In genomic region chrX:121128946-121129345, GRCh38 we compare ENCODE assay signal across 15 cellular contexts.
DNase-seq lines count a peak whose midpoint lies in the region; ATAC-seq, FAIRE-seq and TF ChIP-seq lines count a peak whose summit lies in the region.
"Had no signal": no experiment of that assay in that cellular context is flagged by ENCODE, and none has a peak within 500 bp of the region (broad histone marks: within the 10 kb centered on the region; RNA-seq: fewer than 3 reads in every experiment).

No MANE protein-coding gene starts in this region.

- no peaks in the 10 kb centered on the region for H3K27me3 ChIP-seq in astrocyte (ENCODE audit: insufficient read depth, low read length)
- H3K27me3 ChIP-seq: BLaER1 had no signal

- no peaks in the 10 kb centered on the region for H3K27me3 Mint-ChIP-seq in astrocyte (ENCODE audit: low read depth, unreplicated experiment)

- no peak overlapping the region for H3K4me2 ChIP-seq in astrocyte (ENCODE audit: low read length)
- H3K4me2 ChIP-seq: A549, BLaER1 had no signal

- H3K9me3 ChIP-seq in astrocyte (ENCODE audit: insufficient read depth, low read depth, low read length): no peaks in the 10 kb centered on the region
- H3K9me3 ChIP-seq: A549, BLaER1 had no signal

- H3K4me1 Mint-ChIP-seq in astrocyte (ENCODE audit: low read depth, unreplicated experiment): no peaks in the 10 kb centered on the region

- ATAC-seq in GM19463 (IDR thresholded peaks at IDR 0.05; ENCODE audit: unreplicated experiment): no peak
- ATAC-seq: A549; CD8-positive, alpha-beta T cell had no signal

- H3K79me2 ChIP-seq in astrocyte (ENCODE audit: insufficient read depth, low read length): no peaks in the 10 kb centered on the region

- no peak overlapping the region for H2AFZ ChIP-seq in astrocyte (ENCODE audit: low read depth, low read length)
- H2AFZ ChIP-seq: GM23248 had no signal

- peak; percentile 81 for FAIRE-seq in astrocyte (lab: Jason Lieb, UNC)
- FAIRE-seq: A549, G401.6, GM12891, GM19239 had no signal

- H3K36me3 ChIP-seq in astrocyte (ENCODE audit: insufficient read depth, low read length): no peaks in the 10 kb centered on the region
- H3K36me3 ChIP-seq: BLaER1 had no signal

- H3K4me3 Mint-ChIP-seq in astrocyte (ENCODE audit: unreplicated experiment): no peak overlapping the region
- H3K4me3 Mint-ChIP-seq: CD8-positive, alpha-beta T cell had no signal

- H3K9ac ChIP-seq in astrocyte (ENCODE audit: low read length): no peak overlapping the region
- H3K9ac ChIP-seq: BLaER1, GM23248 had no signal

- no peaks in the 10 kb centered on the region for H4K20me1 ChIP-seq in astrocyte (ENCODE audit: insufficient read depth, low read length)
- H4K20me1 ChIP-seq: BLaER1 had no signal

- no peak overlapping the region for H3K4me3 ChIP-seq in astrocyte (ENCODE audit: insufficient read depth, low read depth, low read length)
- H3K4me3 ChIP-seq: A549, BLaER1, GM23248 had no signal

- H3K9me3 Mint-ChIP-seq in astrocyte (ENCODE audit: unreplicated experiment): no peaks in the 10 kb centered on the region
- H3K9me3 Mint-ChIP-seq: CD8-positive, alpha-beta T cell had no signal

- DNase-seq in NCI-H82 (lab: John Stamatoyannopoulos, UW) (peak; percentile 10), NCI-H82 treated with DMSO at 0.1 percent for 48 hours (lab: John Stamatoyannopoulos, UW; ENCODE audit: unreplicated experiment) (no peak), MV-4-11 (lab: John Stamatoyannopoulos, UW) (peak; percentile 12), astrocyte (ENCODE audit: low read depth) (no peak), 8988T (no peak)
- DNase-seq: Calu3; CD8-positive, alpha-beta T cell; GM23248; HCEC 1CT had no signal

- no peak overlapping the region for H3K27ac ChIP-seq in astrocyte (ENCODE audit: low read depth, low read length)
- H3K27ac ChIP-seq: A549, BLaER1, GM23248 had no signal

- TF ChIP-seq CTCF in astrocyte (IDR thresholded peaks at IDR 0.05; ENCODE audit: insufficient read depth, low read depth, low read length): no peak

- H3K27ac Mint-ChIP-seq in astrocyte (ENCODE audit: unreplicated experiment): no peak overlapping the region
- H3K27ac Mint-ChIP-seq: CD8-positive, alpha-beta T cell had no signal

- H3K4me1 ChIP-seq in astrocyte (ENCODE audit: insufficient read depth, low read length): no peaks in the 10 kb centered on the region
- H3K4me1 ChIP-seq: A549, BLaER1 had no signal

- no peaks in the 10 kb centered on the region for H3K36me3 Mint-ChIP-seq in astrocyte (ENCODE audit: low read depth, unreplicated experiment)
- H3K36me3 Mint-ChIP-seq: CD8-positive, alpha-beta T cell had no signal

Comparison
In these comparisons a context has a peak if more than half of its experiments do, and no peak if none do; other contexts are left out.
1. DNase-seq: peak in NCI-H82 (single experiment) and MV-4-11 (single experiment); none in NCI-H82 treated with DMSO at 0.1 percent for 48 hours (single experiment), astrocyte (single experiment) and 8988T (single experiment).